ENCODE assay signal across 1 cellular context in genomic region chr15:40902605-40903561, GRCh38.
A peak's percentile ranks its signal among the peaks of the same experiment; 100 is the strongest.
TF ChIP-seq lines count a peak whose summit lies in the region.

No MANE protein-coding gene starts in this region.

TF ChIP-seq in IMR-90, 13 proteins besides CTCF, POLR2A, EP300 and RAD21:
- TF ChIP-seq MAZ (IDR thresholded peaks at IDR 0.05; ENCODE audit: borderline replicate concordance, low read depth, low read length) (no peak), CEBPB (IDR thresholded peaks at IDR 0.05; ENCODE audit: low read depth, low read length) (peak; percentile 94)
